ENCODE assay signal across 16 cellular contexts in the genomic region with DNA sequence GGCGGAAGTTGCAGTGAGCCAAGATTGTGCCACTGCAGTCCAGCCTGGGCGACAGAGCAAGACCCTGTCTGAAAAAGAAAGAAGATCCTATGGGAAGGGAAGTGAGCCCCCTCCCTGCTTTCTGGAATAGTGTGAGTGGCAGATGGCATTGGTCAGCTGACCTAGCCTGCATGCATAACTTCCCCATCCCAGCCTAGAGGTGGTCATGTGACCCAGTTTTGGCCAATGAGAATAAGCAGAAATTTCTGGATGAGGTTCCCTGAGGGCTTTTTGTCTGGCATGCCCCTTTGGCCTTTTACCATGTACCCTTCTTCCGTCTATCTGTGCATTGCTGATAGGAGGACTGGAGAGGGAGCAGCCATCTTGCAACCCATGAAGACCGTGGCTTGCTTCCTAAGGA.
DNase-seq lines count a peak whose midpoint lies in the region; ATAC-seq, FAIRE-seq and TF ChIP-seq lines count a peak whose summit lies in the region.
"Had no signal": no experiment of that assay in that cellular context is flagged by ENCODE, and none has a peak within 500 bp of the region (broad histone marks: within the 10 kb centered on the region; RNA-seq: fewer than 3 reads in every experiment).

No MANE protein-coding gene starts in this region.

- H3K4me3 ChIP-seq in SK-N-SH (ENCODE audit: low read depth in 2 of 2, low read length in 1 of 2) (no peak overlapping the region), IMR-90 (ENCODE audit: insufficient read depth, low read depth, low read length) (no peak overlapping the region), GM12878 (no peak overlapping the region), tibial nerve (no peak overlapping the region)
- H3K4me3 ChIP-seq: BLaER1 treated with 17β-estradiol and CSF1 and Interleukin-3, amounts not matched to agents 10 nM and 100 nM; HAP-1 had no signal

- no peak overlapping the region for H2BK15ac ChIP-seq in IMR-90 (ENCODE audit: low read depth, low read length)

- peaks cover 3% of the 10 kb centered on the region for H3F3A ChIP-seq in SK-N-SH (replicated peaks; ENCODE audit: insufficient read depth)

- in situ Hi-C loops in IMR-90 (cut with MboI; ENCODE audit: low sequenced_read_pairs) = no loop called here
- in situ Hi-C loops in GM12878 (cut with MboI) = no loop called here

- H2AK5ac ChIP-seq in IMR-90 (ENCODE audit: low read depth, low read length) = no peak overlapping the region

- H2BK20ac ChIP-seq in IMR-90 (ENCODE audit: low read depth, low read length) = no peak overlapping the region

- H3K4ac ChIP-seq in IMR-90 (ENCODE audit: low read depth, low read length) = no peak overlapping the region

- H3K27ac ChIP-seq in SK-N-SH (ENCODE audit: low read depth in 2 of 2, low read length in 1 of 2) = no peak overlapping the region
- no peak overlapping the region for H3K27ac ChIP-seq in IMR-90 (ENCODE audit: insufficient read depth, low read length)
- no peak overlapping the region for H3K27ac ChIP-seq in GM12878 (ENCODE audit: control insufficient read depth, insufficient read depth)
- no peak overlapping the region for H3K27ac ChIP-seq in tibial nerve

- H3K9me1 ChIP-seq in IMR-90 (ENCODE audit: insufficient read depth, low read length) = no peaks in the 10 kb centered on the region; the same call in 1 of the 2 replicates

- no peaks in the 10 kb centered on the region for H3K9me2 ChIP-seq in SK-N-SH

- intact Hi-C loops in IMR-90 (cut with micrococcal nuclease) (no loop called here), GM12878 (cut with micrococcal nuclease; ENCODE audit: unreplicated experiment) (no loop called here)

- WGBS in SK-N-SH (ENCODE audit: low lambda C conversion rate) = 93% methylated on average over 4 of the region's 4 CpGs
- no CpG with 5 or more reads among the region's 4 CpGs for WGBS in IMR-90 (ENCODE audit: extremely low coverage in 2 of 2, insufficient read length in 1 of 2), 2 experiments
- 82% methylated on average over 4 of the region's 4 CpGs for WGBS in GM12878 (ENCODE audit: insufficient coverage, insufficient replicate concordance, low lambda C conversion rate, missing lambda C conversion rate)
- 97 to 100% methylated on average over 4 of the region's 4 CpGs for WGBS in tibial nerve, 2 donors

- TF ChIP-seq CTCF in SK-N-SH (IDR thresholded peaks at IDR 0.05) (no peak), IMR-90 (conservative IDR thresholded peaks at IDR 0.05; ENCODE audit: low read depth, low read length) (no peak), GM12878 (IDR thresholded peaks at IDR 0.05 in 2 of 3, conservative IDR thresholded peaks at IDR 0.05 in 1 of 3; ENCODE audit: control insufficient read depth in 2 of 3, extremely low read depth in 1 of 3, insufficient read depth in 1 of 3, low read depth in 3 of 3, low read length in 3 of 3) (no peak), tibial nerve (IDR thresholded peaks at IDR 0.05) (no peak)

- H3K56ac ChIP-seq in IMR-90 (ENCODE audit: extremely low read depth, insufficient read depth, low read length) = no peak overlapping the region

- H2AK9ac ChIP-seq in IMR-90 (replicated peaks; ENCODE audit: low read depth, low read length, poor library complexity) = no peak overlapping the region

- H3K79me2 ChIP-seq in SK-N-SH (ENCODE audit: insufficient read depth) (no peaks in the 10 kb centered on the region), GM12878 (ENCODE audit: control insufficient read depth, insufficient read depth, low read length) (no peaks in the 10 kb centered on the region)

- no peak overlapping the region for H3K23ac ChIP-seq in IMR-90 (ENCODE audit: low read depth, low read length)

- no peak overlapping the region for H3K14ac ChIP-seq in IMR-90 (replicated peaks; ENCODE audit: low read depth, low read length)

- dilution Hi-C loops in IMR-90 (cut with HindIII; ENCODE audit: low sequenced_read_pairs, unreplicated experiment) = no loop called here

- no peak overlapping the region for H3K4me2 ChIP-seq in SK-N-SH
- no peak overlapping the region for H3K4me2 ChIP-seq in IMR-90 (ENCODE audit: low read depth, low read length)
- no peak overlapping the region for H3K4me2 ChIP-seq in GM12878 (ENCODE audit: control insufficient read depth, insufficient read depth)

- H2BK5ac ChIP-seq in IMR-90 (ENCODE audit: low read depth, low read length, poor library complexity, severe bottlenecking) = no peak overlapping the region

- CTCF ChIA-PET in SK-N-SH (lab: Yijun Ruan, JAX) (no interaction called here), IMR-90 (lab: Yijun Ruan, JAX) (no interaction called here), GM12878 (lab: Yijun Ruan, JAX) (no interaction called here)

- H3K27me3 ChIP-seq in SK-N-SH (ENCODE audit: insufficient read depth) = no peaks in the 10 kb centered on the region
- H3K27me3 ChIP-seq in IMR-90 (ENCODE audit: control insufficient read depth, insufficient read depth, low read length) = no peaks in the 10 kb centered on the region
- no peaks in the 10 kb centered on the region for H3K27me3 ChIP-seq in GM12878 (replicated peaks in 1 of 2; ENCODE audit: control insufficient read depth in 2 of 2, insufficient read depth in 2 of 2, low read length in 1 of 2)
- no peaks in the 10 kb centered on the region for H3K27me3 ChIP-seq in tibial nerve
- H3K27me3 ChIP-seq: BLaER1 treated with 17β-estradiol and CSF1 and Interleukin-3, amounts not matched to agents 10 nM and 100 nM had no signal

- ATAC-seq in SK-N-SH treated with all-trans-retinoic acid at 6 μM for 48 hours = no peak
- no peak for ATAC-seq in IMR-90 (ENCODE audit: low read depth)
- no peak for ATAC-seq in GM12878
- ATAC-seq: CD8-positive, alpha-beta T cell had no signal

- POLR2A ChIA-PET in SK-N-SH (lab: Yijun Ruan, JAX) = no interaction called here
- POLR2A ChIA-PET in IMR-90 (lab: Charles Lee; ENCODE audit: unreplicated experiment) = no interaction called here
- POLR2A ChIA-PET in GM12878 (lab: Charles Lee) = no interaction called here

- H2AFZ ChIP-seq in SK-N-SH (ENCODE audit: low read depth) (no peak overlapping the region), IMR-90 (replicated peaks; ENCODE audit: low read length, poor library complexity) (no peak overlapping the region), GM12878 (ENCODE audit: control insufficient read depth, low read depth, low read length) (no peak overlapping the region)

- H2BK120ac ChIP-seq in IMR-90 (ENCODE audit: low read depth, low read length) = no peak overlapping the region

- H3K36me3 ChIP-seq in SK-N-SH (replicated peaks in 1 of 2; ENCODE audit: control insufficient read depth in 1 of 2, insufficient read depth in 2 of 2, low read length in 1 of 2) (no peaks in the 10 kb centered on the region), IMR-90 (ENCODE audit: control insufficient read depth, insufficient read depth, low read length) (no peaks in the 10 kb centered on the region), GM12878 (ENCODE audit: control insufficient read depth in 2 of 2, insufficient read depth in 2 of 2, low read length in 1 of 2) (no peaks in the 10 kb centered on the region), tibial nerve (no peaks in the 10 kb centered on the region)
- H3K36me3 ChIP-seq: BLaER1 treated with 17β-estradiol and CSF1 and Interleukin-3, amounts not matched to agents 10 nM and 100 nM; HAP-1 had no signal

- TF ChIP-seq POLR2A in IMR-90 (IDR thresholded peaks at IDR 0.05; ENCODE audit: low read depth, low read length) = no peak
- no peak for TF ChIP-seq POLR2A in GM12878 (IDR thresholded peaks at IDR 0.05; ENCODE audit: low read depth, low read length)
- TF ChIP-seq POLR2A in tibial nerve (IDR thresholded peaks at IDR 0.05) = no peak

- RAD21 ChIA-PET in GM12878 (lab: Charles Lee; ENCODE audit: unreplicated experiment) = no interaction called here

- H4K20me1 ChIP-seq in SK-N-SH (ENCODE audit: insufficient read depth) (no peaks in the 10 kb centered on the region), IMR-90 (ENCODE audit: insufficient read depth, low read length) (no peaks in the 10 kb centered on the region), GM12878 (ENCODE audit: control insufficient read depth, insufficient read depth) (no peaks in the 10 kb centered on the region)
- H4K20me1 ChIP-seq: BLaER1 treated with 17β-estradiol and CSF1 and Interleukin-3, amounts not matched to agents 10 nM and 100 nM had no signal

- H3K9ac ChIP-seq in SK-N-SH (no peak overlapping the region), IMR-90 (ENCODE audit: low read depth, low read length) (no peak overlapping the region), GM12878 (ENCODE audit: control insufficient read depth, insufficient read depth, low read length) (no peak overlapping the region)
- H3K9ac ChIP-seq: BLaER1 treated with 17β-estradiol and CSF1 and Interleukin-3, amounts not matched to agents 10 nM and 100 nM had no signal

- no peaks in the 10 kb centered on the region for H3K79me1 ChIP-seq in IMR-90 (ENCODE audit: low read depth in 1 of 2, low read length in 2 of 2)

- no peaks in the 10 kb centered on the region; a peak in 1 of 4 replicates for H3K4me1 ChIP-seq in SK-N-SH (ENCODE audit: control insufficient read depth in 1 of 2, insufficient read depth in 2 of 2, low read depth in 1 of 2, low read length in 1 of 2)
- no peaks in the 10 kb centered on the region for H3K4me1 ChIP-seq in IMR-90 (ENCODE audit: control insufficient read depth, insufficient read depth, low read length)
- H3K4me1 ChIP-seq in GM12878 (ENCODE audit: control insufficient read depth, insufficient read depth, low read length) = no peaks in the 10 kb centered on the region
- H3K4me1 ChIP-seq in tibial nerve = no peaks in the 10 kb centered on the region
- H3K4me1 ChIP-seq: HAP-1 had no signal

- H3K18ac ChIP-seq in IMR-90 (ENCODE audit: low read depth, low read length) = no peak overlapping the region

- H4K91ac ChIP-seq in IMR-90 (ENCODE audit: insufficient read depth, low read depth, low read length) = no peak overlapping the region

- DNase-seq in SK-N-SH (no peak), IMR-90 (no peak), GM12878 (ENCODE audit: low read depth, low spot score) (no peak), islet precursor cell (peak; percentile 31), tibial nerve (ENCODE audit: low spot score in 2 of 2) (no peak), anterior cingulate cortex (lab: John Stamatoyannopoulos, UW) (no peak)
- DNase-seq: Calu3; CD8-positive, alpha-beta T cell; DMS79; GDM1; Karpas-422; KBM-7 had no signal

- no peak for TF ChIP-seq RAD21 in SK-N-SH (IDR thresholded peaks at IDR 0.05; ENCODE audit: low read length)
- no peak for TF ChIP-seq RAD21 in IMR-90 (IDR thresholded peaks at IDR 0.05; ENCODE audit: low read length)
- no peak for TF ChIP-seq RAD21 in GM12878 (IDR thresholded peaks at IDR 0.05; ENCODE audit: insufficient read depth, low read depth, low read length)

- SMC1A ChIA-PET in GM12878 (lab: Charles Lee; ENCODE audit: uncharacterized antibody, unreplicated experiment) = no interaction called here

- FAIRE-seq in GM12878 (lab: Jason Lieb, UNC) = no peak
- FAIRE-seq: A204.1 had no signal

- H4K8ac ChIP-seq in IMR-90 (ENCODE audit: low read depth in 2 of 2, low read length in 2 of 2) = no peak overlapping the region

- BruUV-seq in IMR-90 (replicated peaks; lab: Mats Ljungman, UMichigan) = no TSS peak
- no TSS peak for BruUV-seq in GM12878 (replicated peaks; lab: Mats Ljungman, UMichigan)

- TF ChIP-seq EP300 in SK-N-SH (IDR thresholded peaks at IDR 0.05; ENCODE audit: borderline replicate concordance in 1 of 2, low read depth in 1 of 2, low read length in 1 of 2) (no peak), GM12878 (IDR thresholded peaks at IDR 0.05; ENCODE audit: borderline replicate concordance in 1 of 2, control insufficient read depth in 1 of 2, low read depth in 2 of 2, low read length in 2 of 2) (no peak), tibial nerve (IDR thresholded peaks at IDR 0.05) (no peak)

- H3K9me3 ChIP-seq in SK-N-SH = no peaks in the 10 kb centered on the region
- H3K9me3 ChIP-seq in IMR-90 (ENCODE audit: control insufficient read depth, insufficient read depth, low read length) = no peaks in the 10 kb centered on the region
- no peaks in the 10 kb centered on the region for H3K9me3 ChIP-seq in GM12878 (replicated peaks; ENCODE audit: control insufficient read depth, insufficient read depth, low read length)
- H3K9me3 ChIP-seq in tibial nerve = no peaks in the 10 kb centered on the region
- H3K9me3 ChIP-seq: HAP-1 had no signal

- no peak overlapping the region for H4K5ac ChIP-seq in IMR-90 (ENCODE audit: low read depth, low read length)
